In genomic region chr7:100803398-100804161, GRCh38 we compare ENCODE assay signal across 8 cellular contexts. TPM values are rescaled to one million over a fixed set of nuclear protein-coding genes. Genes with fewer than 3 reads are reported as not detected.
DNase-seq lines count a peak whose midpoint lies in the region; ATAC-seq and TF ChIP-seq lines count a peak whose summit lies in the region.

No MANE protein-coding gene starts in this region.

- no peak overlapping the region for H3K4me2 ChIP-seq in DND-41 (ENCODE audit: insufficient read depth, low read length)

- H2AFZ ChIP-seq in DND-41 (ENCODE audit: low read depth, low read length): no peak overlapping the region

- no peak overlapping the region for H3K9ac ChIP-seq in DND-41 (ENCODE audit: low read depth, low read length)

- H3K9me3 ChIP-seq in DND-41 (ENCODE audit: insufficient read depth, low read length, severe bottlenecking): no peaks in the 10 kb centered on the region
- no peaks in the 10 kb centered on the region for H3K9me3 ChIP-seq in adrenal gland (replicated peaks in 1 of 3)

- peak; percentile 75 for DNase-seq in DND-41
- peak; percentile 55 for DNase-seq in NCI-H510A treated with DMSO at 0.1 percent for 48 hours (lab: John Stamatoyannopoulos, UW)
- peak; percentile 90 to 95 (median 94) for DNase-seq in adrenal gland
- DNase-seq in left cardiac atrium: peak; percentile 88
- DNase-seq in putamen (ENCODE audit: low spot score): peak; percentile 59
- DNase-seq in omental fat pad (ENCODE audit: low spot score): no peak

- H3K4me1 ChIP-seq in DND-41 (ENCODE audit: insufficient read depth, low read length) (no peaks in the 10 kb centered on the region), adrenal gland (replicated peaks in 1 of 2) (peaks cover 34 to 46% of the 10 kb centered on the region in 2 donors)

- ATAC-seq in DND-41 (ENCODE audit: insufficient read depth, low read depth): peak; percentile 87
- ATAC-seq in GM19351 (IDR thresholded peaks at IDR 0.05; ENCODE audit: unreplicated experiment): peak; percentile 96
- ATAC-seq in HG03342 (IDR thresholded peaks at IDR 0.05; ENCODE audit: unreplicated experiment): peak; percentile 97
- ATAC-seq in left cardiac atrium: peak; percentile 81 to 97
- ATAC-seq in omental fat pad (ENCODE audit: low FRiP score): no peak

- H3K36me3 ChIP-seq in DND-41 (ENCODE audit: insufficient read depth, low read length) (no peaks in the 10 kb centered on the region), adrenal gland (replicated peaks in 1 of 2) (peaks cover 0 to 38% of the 10 kb centered on the region in 2 donors)

- H3K27me3 ChIP-seq in DND-41 (ENCODE audit: insufficient read depth, low read length, poor library complexity): no peaks in the 10 kb centered on the region
- no peaks in the 10 kb centered on the region for H3K27me3 ChIP-seq in adrenal gland

- no peaks in the 10 kb centered on the region for H3K79me2 ChIP-seq in DND-41 (ENCODE audit: insufficient read depth, low read length)

- no peak overlapping the region for H3K27ac ChIP-seq in DND-41 (ENCODE audit: low read length)
- peak overlapping the region; percentile 3 to 86 (median 84) for H3K27ac ChIP-seq in adrenal gland

- no peak for TF ChIP-seq CTCF in DND-41 (IDR thresholded peaks at IDR 0.05; ENCODE audit: borderline replicate concordance, extremely low read depth, low read length, poor library complexity, severe bottlenecking)
- TF ChIP-seq CTCF in adrenal gland (IDR thresholded peaks at IDR 0.05): no peak
- no peak for TF ChIP-seq CTCF in omental fat pad (IDR thresholded peaks at IDR 0.05)

- TF ChIP-seq POLR2A in adrenal gland (IDR thresholded peaks at IDR 0.05): peak in 1 of 2 donors; percentile 51

- intact Hi-C loops in adrenal gland (cut with DNase I) (no loop called here), left cardiac atrium (cut with DNase I) (no loop called here)

- H4K20me1 ChIP-seq in DND-41 (ENCODE audit: insufficient read depth, low read length): no peaks in the 10 kb centered on the region

- 11 to 18% (median 16%) methylated on average over 10 to 19 of the region's 19 CpGs for WGBS in adrenal gland, 4 donors

- H3K4me3 ChIP-seq in DND-41 (ENCODE audit: low read depth in 1 of 2, low read length in 2 of 2) (no peak overlapping the region), adrenal gland (peak overlapping the region in 1 of 4 donors; percentile 40)

RNA-seq across cellular contexts. Expression of gene EPHB4, which starts 23.7 kb away (rescaled TPM):
- 100 to 1,000 TPM in 6 of 8 donors, 10 to 100 TPM in 2; 91.3 to 188 (median 116) TPM for total RNA-seq in adrenal gland
- 10 to 100 TPM; 31.5 to 67.3 (median 37.2) TPM for polyA plus RNA-seq in adrenal gland
- total RNA-seq in left cardiac atrium: 10 to 100 TPM; 27.5 to 46.8 TPM
- total RNA-seq in omental fat pad: 10 to 100 TPM; 24.3 to 73.5 (median 37.4) TPM

RNA-seq across cellular contexts. Expression of gene SLC12A9, which starts 48.9 kb away (rescaled TPM):
- 10 to 100 TPM in 7 of 8 donors, 1 to 10 TPM in 1; 8.0 to 35.1 (median 20.2) TPM for total RNA-seq in adrenal gland
- polyA plus RNA-seq in adrenal gland: 10 to 100 TPM in 2 of 3 donors, 1 to 10 TPM in 1; 6.1 to 60.3 (median 34.6) TPM
- 10 to 100 TPM; 13.4 to 14.7 TPM for total RNA-seq in left cardiac atrium
- 10 to 100 TPM in 3 of 4 donors, 1 to 10 TPM in 1; 9.6 to 29.0 (median 13.3) TPM for total RNA-seq in omental fat pad
